In the genomic region with DNA sequence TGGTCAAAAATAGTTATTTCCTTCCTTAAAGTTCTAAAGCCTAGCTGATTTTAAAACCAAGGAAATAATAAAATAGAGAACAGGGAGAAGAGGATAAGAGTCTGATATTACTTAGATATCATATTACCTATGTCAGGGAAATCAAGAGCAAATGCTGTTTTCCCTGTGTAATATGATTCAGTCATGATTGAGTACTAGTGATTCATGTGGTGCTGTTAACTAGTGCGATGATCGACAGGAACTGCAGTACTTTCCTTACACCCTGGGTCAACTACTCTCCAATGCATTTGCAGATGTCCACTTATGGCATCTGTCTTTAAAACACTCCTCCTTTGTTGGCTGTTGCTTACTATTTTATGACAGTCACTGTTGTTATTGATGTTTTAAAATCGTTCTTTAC, we compare ENCODE assay signal across 12 cellular contexts.
DNase-seq lines count a peak whose midpoint lies in the region; ATAC-seq, FAIRE-seq and TF ChIP-seq lines count a peak whose summit lies in the region.
"Had no signal": no experiment of that assay in that cellular context is flagged by ENCODE, and none has a peak within 500 bp of the region (broad histone marks: within the 10 kb centered on the region; RNA-seq: fewer than 3 reads in every experiment).

No MANE protein-coding gene starts in this region.

- H3K4me2 ChIP-seq in A549 (peak overlapping the region; percentile 61), fibroblast of lung (ENCODE audit: extremely low read depth, insufficient read depth, low read length) (no peak overlapping the region)

- H3K36me3 ChIP-seq in fibroblast of lung (ENCODE audit: control insufficient read depth, insufficient read depth, low read length) = no peaks in the 10 kb centered on the region
- H3K36me3 ChIP-seq: Peyer's patch, vagina had no signal

- intact Hi-C loops in activated naive CD4-positive, alpha-beta T cell treated with anti-CD3 and anti-CD28 coated beads for 36 hours (cut with micrococcal nuclease) = no loop called here

- H3K27ac ChIP-seq in A549 (peak overlapping the region in 1 of 2 experiments; percentile 48; a peak in 1 of 6 replicates), fibroblast of lung (ENCODE audit: insufficient read depth, low read length) (no peak overlapping the region)
- H3K27ac ChIP-seq: Peyer's patch, vagina, WERI-Rb-1 had no signal

- FAIRE-seq in A549 (lab: Jason Lieb, UNC) = no peak

- H3K27me3 ChIP-seq in fibroblast of lung (ENCODE audit: control insufficient read depth, insufficient read depth, low read length) = no peaks in the 10 kb centered on the region
- H3K27me3 ChIP-seq: Peyer's patch, vagina had no signal

- H3K4me3 Mint-ChIP-seq in activated naive CD4-positive, alpha-beta T cell treated with anti-CD3 and anti-CD28 coated beads for 36 hours = no peak overlapping the region

- POLR2A ChIA-PET in A549 (lab: Yijun Ruan, JAX) = no interaction called here

- no peaks in the 10 kb centered on the region for H4K20me1 ChIP-seq in fibroblast of lung (ENCODE audit: control insufficient read depth, extremely low read depth, insufficient read depth, low read length)

- H3K9me3 Mint-ChIP-seq in activated naive CD4-positive, alpha-beta T cell treated with anti-CD3 and anti-CD28 coated beads for 36 hours = no peaks in the 10 kb centered on the region

- H3K36me3 Mint-ChIP-seq in activated naive CD4-positive, alpha-beta T cell treated with anti-CD3 and anti-CD28 coated beads for 36 hours (ENCODE audit: low read depth) = peaks cover 34% of the 10 kb centered on the region

- H3K9ac ChIP-seq in fibroblast of lung (ENCODE audit: insufficient read depth, low read length) = no peak overlapping the region

- CTCF ChIA-PET in A549 (lab: Yijun Ruan, JAX) = no interaction called here
- CTCF ChIA-PET in activated naive CD4-positive, alpha-beta T cell treated with anti-CD3 and anti-CD28 coated beads for 36 hours (lab: Charles Lee) = interaction anchor here (1.1 kb wide), 1 partner anchor 110 kb away, joined by 3 read pairs; no protein-coding TSS in a partner anchor

- ATAC-seq in A549 (peak in 1 of 2 experiments; percentile 62; a peak in 2 of 6 replicates), HG03025 (IDR thresholded peaks at IDR 0.05; ENCODE audit: low FRiP score, unreplicated experiment) (no peak)

- H2AFZ ChIP-seq in fibroblast of lung (ENCODE audit: low read length) = no peak overlapping the region

- DNase-seq in A549 (ENCODE audit: low read depth in 1 of 2, low spot score in 1 of 2) (no peak), DMS 273 (lab: John Stamatoyannopoulos, UW; ENCODE audit: unreplicated experiment) (peak; percentile 40), NCI-H748 treated with DMSO at 0.1 percent for 48 hours (lab: John Stamatoyannopoulos, UW) (peak; percentile 37), fibroblast of lung (ENCODE audit: low read depth in 2 of 2) (peak; percentile 41 to 71), amygdala (lab: John Stamatoyannopoulos, UW) (no peak), erythroblast (lab: John Stamatoyannopoulos, UW) (no peak)
- no peak for DNase-seq in activated naive CD4-positive, alpha-beta T cell treated with anti-CD3 and anti-CD28 coated beads for 36 hours
- DNase-seq: effector CD8-positive, alpha-beta T cell; Peyer's patch; WERI-Rb-1 had no signal

- H3K27ac Mint-ChIP-seq in activated naive CD4-positive, alpha-beta T cell treated with anti-CD3 and anti-CD28 coated beads for 36 hours = no peak overlapping the region

- no peak for TF ChIP-seq EP300 in A549 (IDR thresholded peaks at IDR 0.05)

- TF ChIP-seq CTCF in A549 (IDR thresholded peaks at IDR 0.05) = no peak
- no peak for TF ChIP-seq CTCF in fibroblast of lung (conservative IDR thresholded peaks at IDR 0.05 in 1 of 2, IDR thresholded peaks at IDR 0.05 in 1 of 2; ENCODE audit: low read depth in 1 of 2, low read length in 2 of 2)

- no peaks in the 10 kb centered on the region for H3K27me3 Mint-ChIP-seq in activated naive CD4-positive, alpha-beta T cell treated with anti-CD3 and anti-CD28 coated beads for 36 hours (ENCODE audit: low read depth)

- no peak overlapping the region for H3K4me3 ChIP-seq in A549
- no peak overlapping the region for H3K4me3 ChIP-seq in fibroblast of lung (replicated peaks in 1 of 4; ENCODE audit: control extremely low read depth in 1 of 4, insufficient read depth in 1 of 4, low read depth in 3 of 4, low read length in 4 of 4)
- H3K4me3 ChIP-seq: Peyer's patch, vagina had no signal

- WGBS in A549 (ENCODE audit: missing lambda C conversion rate) = 9% methylated on average over 3 of the region's 3 CpGs

- no peak for TF ChIP-seq RAD21 in A549 (conservative IDR thresholded peaks at IDR 0.05 in 1 of 2, IDR thresholded peaks at IDR 0.05 in 1 of 2)

- peaks cover 38% of the 10 kb centered on the region for H3K4me1 Mint-ChIP-seq in activated naive CD4-positive, alpha-beta T cell treated with anti-CD3 and anti-CD28 coated beads for 36 hours (ENCODE audit: low read depth)

- H3K4me1 ChIP-seq in A549 (peaks cover 59% of the 10 kb centered on the region), fibroblast of lung (ENCODE audit: control insufficient read depth, extremely low read depth, insufficient read depth, low read length) (no peaks in the 10 kb centered on the region)
- H3K4me1 ChIP-seq: Peyer's patch had no signal

- H3K79me2 ChIP-seq in fibroblast of lung (ENCODE audit: control insufficient read depth, insufficient read depth, low read length) = peaks cover 23% of the 10 kb centered on the region

- TF ChIP-seq POLR2A in A549 (IDR thresholded peaks at IDR 0.05; ENCODE audit: low read length) (no peak), erythroblast (IDR thresholded peaks at IDR 0.05; ENCODE audit: low read length) (no peak)

- H3K9me3 ChIP-seq in A549 (no peaks in the 10 kb centered on the region), fibroblast of lung (ENCODE audit: control insufficient read depth, insufficient read depth, low read depth, low read length) (no peaks in the 10 kb centered on the region)
- H3K9me3 ChIP-seq: Peyer's patch, vagina had no signal

TF ChIP-seq in A549, 52 proteins besides CTCF, POLR2A, EP300 and RAD21:
- TF ChIP-seq, protein P1, sequence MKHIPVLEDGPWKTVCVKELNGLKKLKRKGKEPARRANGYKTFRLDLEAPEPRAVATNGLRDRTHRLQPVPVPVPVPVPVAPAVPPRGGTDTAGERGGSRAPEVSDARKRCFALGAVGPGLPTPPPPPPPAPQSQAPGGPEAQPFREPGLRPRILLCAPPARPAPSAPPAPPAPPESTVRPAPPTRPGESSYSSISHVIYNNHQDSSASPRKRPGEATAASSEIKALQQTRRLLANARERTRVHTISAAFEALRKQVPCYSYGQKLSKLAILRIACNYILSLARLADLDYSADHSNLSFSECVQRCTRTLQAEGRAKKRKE (CRISPR knock-in tag; IDR thresholded peaks at IDR 0.05; ENCODE audit: low read depth) = no peak
- TF ChIP-seq CHD2 (IDR thresholded peaks at IDR 0.05; ENCODE audit: low read length, partially characterized antibody) = no peak
- TF ChIP-seq BHLHE40 (IDR thresholded peaks at IDR 0.05; ENCODE audit: low read depth, low read length) = no peak
TF ChIP-seq in A549: peak in this region for 0.

Comparison
In these comparisons a context has a peak if more than half of its experiments do, and no peak if none do; other contexts are left out.
1. DNase-seq: peak in DMS 273 (single experiment), NCI-H748 treated with DMSO at 0.1 percent for 48 hours (single experiment) and fibroblast of lung (2 of 2); none in A549 (0 of 2), amygdala (0 of 56), activated naive CD4-positive, alpha-beta T cell treated with anti-CD3 and anti-CD28 coated beads for 36 hours (single experiment) and erythroblast (0 of 2).